In the genomic region with DNA sequence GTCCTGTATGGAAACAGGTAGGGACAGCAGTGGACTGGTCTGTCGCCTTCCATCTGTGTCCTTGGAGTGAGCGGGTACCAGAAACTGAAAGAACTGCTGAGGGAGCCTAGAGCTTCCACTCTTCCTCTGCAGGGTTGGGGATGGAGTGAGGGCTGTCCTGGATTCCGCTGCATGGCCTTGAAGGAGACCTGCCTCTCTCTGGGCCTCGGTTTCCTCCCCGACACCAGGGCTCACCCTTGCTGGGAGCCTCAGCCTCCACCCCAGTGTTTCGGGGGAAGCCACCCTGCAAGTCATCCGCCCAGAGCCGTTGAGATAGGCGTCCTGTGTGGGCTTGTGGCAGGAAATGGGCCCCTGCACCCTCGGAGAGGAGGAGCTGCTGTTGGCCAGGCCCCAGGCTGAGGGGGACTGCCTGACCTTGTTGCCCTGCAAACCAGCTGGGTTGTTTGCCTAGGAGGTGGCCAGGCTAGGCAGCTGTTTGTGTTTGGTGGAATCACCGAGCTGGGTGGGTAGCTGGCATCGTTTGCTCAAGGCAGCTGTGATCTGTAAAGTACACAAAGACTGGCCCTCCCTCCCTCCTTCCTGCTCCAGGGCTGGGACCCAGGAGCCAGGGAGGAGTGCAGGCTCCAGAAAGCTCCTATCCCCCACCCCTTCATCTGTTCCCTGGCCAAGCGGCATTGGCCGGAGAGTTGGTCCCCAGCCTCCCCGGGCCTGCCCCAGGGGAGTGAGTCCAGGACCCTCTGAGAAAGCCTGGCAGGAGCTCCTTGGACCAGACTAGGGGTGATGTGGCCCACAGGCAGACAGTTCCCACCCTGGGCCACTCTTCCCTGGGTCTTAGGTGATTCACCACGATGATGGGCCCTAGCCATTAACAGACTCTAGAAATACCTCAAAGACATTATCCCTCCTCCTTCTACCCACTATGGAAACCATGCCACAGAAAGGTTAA, we compare ENCODE assay signal across 1 cellular context.
TF ChIP-seq lines count a peak whose summit lies in the region.

No MANE protein-coding gene starts in this region.

TF ChIP-seq in K562, 482 proteins besides CTCF, POLR2A, EP300 and RAD21:
- TF ChIP-seq KAT7 (CRISPR knock-in tag; IDR thresholded peaks at IDR 0.05; ENCODE audit: borderline replicate concordance) (no peak), ZBTB9 (CRISPR knock-in tag; IDR thresholded peaks at IDR 0.05) (0 out of 2 replicates have a peak, but pooled peaks have one; percentile 37)
TF ChIP-seq in K562: peak in this region for 1.
